Comparison of ENCODE assay signal across 17 cellular contexts in genomic region chr13:24178847-24179845, GRCh38. TPM values are rescaled to one million over a fixed set of nuclear protein-coding genes. Genes with fewer than 3 reads are reported as not detected.
A peak's percentile ranks its signal among the peaks of the same experiment; 100 is the strongest.
DNase-seq lines count a peak whose midpoint lies in the region; ATAC-seq, FAIRE-seq and TF ChIP-seq lines count a peak whose summit lies in the region.
"Had no signal": no experiment of that assay in that cellular context is flagged by ENCODE, and none has a peak within 500 bp of the region (broad histone marks: within the 10 kb centered on the region; RNA-seq: fewer than 3 reads in every experiment).

No MANE protein-coding gene starts in this region.

- H3K27me3 ChIP-seq in bronchial epithelial cell (ENCODE audit: control insufficient read depth, insufficient read depth, low read length) (no peaks in the 10 kb centered on the region), mesenchymal stem cell (ENCODE audit: control insufficient read depth in 1 of 2, insufficient read depth in 1 of 2, low read length in 2 of 2) (no peaks in the 10 kb centered on the region)

- POLR2A ChIA-PET in activated CD4-positive, alpha-beta T cell treated with anti-CD3 and anti-CD28 coated beads for 36 hours (lab: Charles Lee), result no interaction called here

- H2BK12ac ChIP-seq in mesenchymal stem cell (ENCODE audit: low read length in 2 of 2), result no peak overlapping the region

- H3K9me3 Mint-ChIP-seq in activated CD4-positive, alpha-beta T cell treated with anti-CD3 and anti-CD28 coated beads for 36 hours (ENCODE audit: low read depth), result peaks cover 6% of the 10 kb centered on the region

- WGBS in mesenchymal stem cell, result 100% methylated on average over 3 of the region's 3 CpGs

- no peaks in the 10 kb centered on the region for H3K27me3 Mint-ChIP-seq in activated CD4-positive, alpha-beta T cell treated with anti-CD3 and anti-CD28 coated beads for 36 hours
- H3K27me3 Mint-ChIP-seq: type B pancreatic cell had no signal

- no peak overlapping the region for H3K18ac ChIP-seq in mesenchymal stem cell (ENCODE audit: low read depth in 1 of 2, low read length in 2 of 2)

- H3K4me3 ChIP-seq in bronchial epithelial cell (ENCODE audit: low read depth, low read length), result no peak overlapping the region
- H3K4me3 ChIP-seq in mesenchymal stem cell (ENCODE audit: insufficient read depth in 1 of 2, low read depth in 1 of 2, low read length in 2 of 2), result no peak overlapping the region

- no peak overlapping the region for H3K14ac ChIP-seq in mesenchymal stem cell (ENCODE audit: low read length in 2 of 2)

- no peaks in the 10 kb centered on the region for H3K9me3 ChIP-seq in mesenchymal stem cell (ENCODE audit: control insufficient read depth, low read length)

- no peak overlapping the region for H4K8ac ChIP-seq in mesenchymal stem cell (ENCODE audit: low read length)

- H3K4me1 ChIP-seq in mesenchymal stem cell (ENCODE audit: control insufficient read depth, insufficient read depth, low read depth, low read length), result peaks cover 6% of the 10 kb centered on the region

- no peak overlapping the region for H2BK120ac ChIP-seq in mesenchymal stem cell (ENCODE audit: low read depth, low read length)

- peak overlapping the region; percentile 8 for H3K27ac Mint-ChIP-seq in activated CD4-positive, alpha-beta T cell treated with anti-CD3 and anti-CD28 coated beads for 36 hours
- H3K27ac Mint-ChIP-seq: type B pancreatic cell had no signal

- H3K36me3 Mint-ChIP-seq in activated CD4-positive, alpha-beta T cell treated with anti-CD3 and anti-CD28 coated beads for 36 hours (ENCODE audit: low read depth), result peaks cover 5% of the 10 kb centered on the region
- H3K36me3 Mint-ChIP-seq: type B pancreatic cell had no signal

- no peak for TF ChIP-seq CTCF in bronchial epithelial cell (IDR thresholded peaks at IDR 0.05; ENCODE audit: insufficient read depth, low read length, severe bottlenecking)

- H2BK15ac ChIP-seq in mesenchymal stem cell (ENCODE audit: low read depth, poor library complexity, severe bottlenecking), result no peak overlapping the region

- peaks cover 14% of the 10 kb centered on the region for H3K79me1 ChIP-seq in mesenchymal stem cell (replicated peaks; ENCODE audit: low read length, poor library complexity, severe bottlenecking)

- H3K4me1 Mint-ChIP-seq in activated CD4-positive, alpha-beta T cell treated with anti-CD3 and anti-CD28 coated beads for 36 hours, result peaks cover 29% of the 10 kb centered on the region

- H4K91ac ChIP-seq in mesenchymal stem cell (ENCODE audit: low read length), result no peak overlapping the region

- ATAC-seq in activated CD4-positive, alpha-beta T cell treated with anti-CD3 and anti-CD28 coated beads for 36 hours, result peak; percentile 92
- ATAC-seq in GM19023 (IDR thresholded peaks at IDR 0.05; ENCODE audit: unreplicated experiment), result no peak
- no peak for ATAC-seq in GM19351 (IDR thresholded peaks at IDR 0.05; ENCODE audit: unreplicated experiment)

- H2AFZ ChIP-seq in mesenchymal stem cell (ENCODE audit: low read depth, low read length), result no peak overlapping the region

- intact Hi-C loops in activated CD4-positive, alpha-beta T cell treated with anti-CD3 and anti-CD28 coated beads for 36 hours (cut with DNase I, micrococcal nuclease), result loop anchor here in 1 of 2 experiments (5.0 kb wide), 3 partner anchors 82 to 212 kb away; no protein-coding TSS in a partner anchor

- no peak overlapping the region for H3K4ac ChIP-seq in mesenchymal stem cell (ENCODE audit: low read depth in 1 of 2, low read length in 2 of 2)

- no peak overlapping the region for H3K23ac ChIP-seq in mesenchymal stem cell (ENCODE audit: low read length in 2 of 2)

- no peak overlapping the region for H2BK5ac ChIP-seq in mesenchymal stem cell (ENCODE audit: low read depth, low read length, poor library complexity, severe bottlenecking)

- FAIRE-seq in bronchial epithelial cell (lab: Jason Lieb, UNC), result no peak
- FAIRE-seq: D721Med had no signal

- H3K36me3 ChIP-seq in bronchial epithelial cell (ENCODE audit: control insufficient read depth, insufficient read depth, low read length) (no peaks in the 10 kb centered on the region), mesenchymal stem cell (ENCODE audit: control insufficient read depth in 1 of 2, insufficient read depth in 2 of 2, low read depth in 1 of 2, low read length in 2 of 2) (no peaks in the 10 kb centered on the region)

- no peak overlapping the region for H2AK5ac ChIP-seq in mesenchymal stem cell (ENCODE audit: low read length, severe bottlenecking)

- no peak overlapping the region for H3K9ac ChIP-seq in mesenchymal stem cell (ENCODE audit: low read length)

- no peak overlapping the region for H3K4me3 Mint-ChIP-seq in activated CD4-positive, alpha-beta T cell treated with anti-CD3 and anti-CD28 coated beads for 36 hours
- H3K4me3 Mint-ChIP-seq: type B pancreatic cell had no signal

- H3K27ac ChIP-seq in mesenchymal stem cell (ENCODE audit: low read length, poor library complexity, severe bottlenecking), result no peak overlapping the region

- no peak for DNase-seq in activated CD4-positive, alpha-beta T cell treated with anti-CD3 and anti-CD28 coated beads for 36 hours
- no peak for DNase-seq in activated CD4-positive, alpha-beta T cell treated with anti-CD3 and anti-CD28 coated beads, Interleukin-2, amount 50 U/mL, for 4 hours
- peak; percentile 25 for DNase-seq in MV-4-11 (lab: John Stamatoyannopoulos, UW)
- peak; percentile 77 for DNase-seq in bronchial epithelial cell (ENCODE audit: low read depth)
- DNase-seq in mesenchymal stem cell, result peak; percentile 64
- DNase-seq in NOMO-1 (lab: John Stamatoyannopoulos, UW; ENCODE audit: unreplicated experiment in 2 of 2), result no peak
- DNase-seq: activated CD4-positive, CD25-positive, alpha-beta regulatory T cell; activated effector memory CD4-positive, alpha-beta T cell treated with Interleukin-2 at 50 U/mL for 16 hours; central memory CD4-positive, alpha-beta T cell; KBM-7; NCI-H2081 treated with DMSO at 0.1 percent for 48 hours; posterior cingulate gyrus; stimulated activated CD4-positive, alpha-beta T cell treated with anti-CD3 and anti-CD28 coated beads, Interleukin-15, amount 100 ng/mL, for 24 hours had no signal

- no peak overlapping the region for H3K4me2 ChIP-seq in mesenchymal stem cell (ENCODE audit: low read length, poor library complexity, severe bottlenecking)

- CTCF ChIA-PET in activated CD4-positive, alpha-beta T cell treated with anti-CD3 and anti-CD28 coated beads for 36 hours (lab: Charles Lee), result interaction anchor here (1.1 to 1.3 kb wide), 2 partner anchors 24 to 257 kb away, joined by 3 to 4 read pairs; no protein-coding TSS in a partner anchor

RNA-seq across cellular contexts. Expression of gene SPATA13, which starts 18.6 kb away (rescaled TPM):
- total RNA-seq in activated CD4-positive, alpha-beta T cell treated with anti-CD3 and anti-CD28 coated beads for 36 hours, result 10 to 100 TPM; 47.6 to 51.5 TPM
- total RNA-seq in bronchial epithelial cell, result 2.1 and 3.2 TPM in 2 replicates
- 5.8 TPM for polyA plus RNA-seq in mesenchymal stem cell (2013, experiment 1 of 2)
- 6.8 TPM for polyA plus RNA-seq in mesenchymal stem cell (2013, experiment 2 of 2)

Comparison
In these comparisons a context has a peak if more than half of its experiments do, and no peak if none do; other contexts are left out.
1. DNase-seq: peak in MV-4-11 (single experiment), bronchial epithelial cell (single experiment) and mesenchymal stem cell (single experiment); none in activated CD4-positive, alpha-beta T cell treated with anti-CD3 and anti-CD28 coated beads for 36 hours (single experiment), activated CD4-positive, alpha-beta T cell treated with anti-CD3 and anti-CD28 coated beads, Interleukin-2, amount 50 U/mL, for 4 hours (0 of 2) and NOMO-1 (0 of 2).
2. RNA of gene SPATA13, which starts 18.6 kb away (total RNA-seq): 47.6 to 51.5 TPM in activated CD4-positive, alpha-beta T cell treated with anti-CD3 and anti-CD28 coated beads for 36 hours; 2.1 to 3.2 TPM in bronchial epithelial cell; every median in the first group is over 10 times any median in the second.